In the genomic region with DNA sequence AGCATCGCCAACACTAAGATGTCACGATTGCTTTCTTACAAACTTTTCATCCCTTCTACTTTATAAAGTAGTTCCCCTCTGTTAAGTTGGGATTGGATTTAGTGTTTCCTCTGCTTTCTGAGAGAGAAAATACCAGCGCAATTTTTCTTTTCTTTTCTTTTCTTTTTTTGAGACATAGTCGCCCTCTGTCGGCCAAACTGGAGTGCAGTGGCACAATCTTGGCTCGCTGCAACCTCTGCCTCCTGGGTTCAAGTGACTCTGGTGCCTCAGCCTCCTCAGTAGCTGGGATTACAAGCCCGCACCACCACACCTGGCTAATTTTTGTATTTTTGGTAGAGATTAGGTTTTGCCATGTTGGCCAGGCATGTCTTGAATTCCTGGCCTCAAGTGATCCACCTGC, we compare ENCODE assay signal across 1 cellular context.
TF ChIP-seq lines count a peak whose summit lies in the region.

No MANE protein-coding gene starts in this region.

TF ChIP-seq in GM23338, 12 proteins besides CTCF, POLR2A, EP300 and RAD21:
- TF ChIP-seq, protein P1, sequence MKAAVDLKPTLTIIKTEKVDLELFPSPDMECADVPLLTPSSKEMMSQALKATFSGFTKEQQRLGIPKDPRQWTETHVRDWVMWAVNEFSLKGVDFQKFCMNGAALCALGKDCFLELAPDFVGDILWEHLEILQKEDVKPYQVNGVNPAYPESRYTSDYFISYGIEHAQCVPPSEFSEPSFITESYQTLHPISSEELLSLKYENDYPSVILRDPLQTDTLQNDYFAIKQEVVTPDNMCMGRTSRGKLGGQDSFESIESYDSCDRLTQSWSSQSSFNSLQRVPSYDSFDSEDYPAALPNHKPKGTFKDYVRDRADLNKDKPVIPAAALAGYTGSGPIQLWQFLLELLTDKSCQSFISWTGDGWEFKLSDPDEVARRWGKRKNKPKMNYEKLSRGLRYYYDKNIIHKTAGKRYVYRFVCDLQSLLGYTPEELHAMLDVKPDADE (IDR thresholded peaks at IDR 0.05): no peak
- TF ChIP-seq ZNF331 (CRISPR knock-in tag; IDR thresholded peaks at IDR 0.05; ENCODE audit: low read depth) (no peak), EZH2phosphoT487 (IDR thresholded peaks at IDR 0.05; ENCODE audit: unreplicated experiment) (no peak), EZH2 (IDR thresholded peaks at IDR 0.05; ENCODE audit: low read depth, unreplicated experiment) (no peak), ZNF114 (CRISPR knock-in tag; IDR thresholded peaks at IDR 0.05) (no peak), POLR2AphosphoS5 (IDR thresholded peaks at IDR 0.05; ENCODE audit: low read depth) (no peak), CREB1 (CRISPR knock-in tag; IDR thresholded peaks at IDR 0.05; ENCODE audit: low read depth) (no peak)
